In genomic region chr10:99343262-99343661, GRCh38 we compare ENCODE assay signal across 10 cellular contexts. TPM values are rescaled to one million over a fixed set of nuclear protein-coding genes. Genes with fewer than 3 reads are reported as not detected.
"Had no signal": no experiment of that assay in that cellular context is flagged by ENCODE, and none has a peak within 500 bp of the region (broad histone marks: within the 10 kb centered on the region; RNA-seq: fewer than 3 reads in every experiment).

No MANE protein-coding gene starts in this region.

- H3K4me3 Mint-ChIP-seq: IgD-negative memory B cell had no signal

- DNase-seq: GM23248, GOT3, Kasumi-1, KG1 had no signal

- H3K4me1 ChIP-seq: HAP-1 had no signal

- H3K4me1 Mint-ChIP-seq: IgD-negative memory B cell had no signal

- H3K9me3 ChIP-seq: HAP-1 had no signal

- H2AFZ ChIP-seq: GM23248 had no signal

- ATAC-seq: HCT116 had no signal

- H3K9me3 Mint-ChIP-seq: IgD-negative memory B cell had no signal

- H3K27ac Mint-ChIP-seq: IgD-negative memory B cell had no signal

- H3K4me3 ChIP-seq: GM23248, HAP-1 had no signal

- H3K27ac ChIP-seq: HL-60 had no signal

RNA-seq across cellular contexts. Expression of gene CNNM1, which starts 14.1 kb away (rescaled TPM):
- total RNA-seq: H4, HT1080 had no signal
- polyA plus RNA-seq: IgD-negative memory B cell had no signal
